Comparison of ENCODE assay signal across 1 cellular context in genomic region chr7:105602325-105603305, GRCh38.
A peak's percentile ranks its signal among the peaks of the same experiment; 100 is the strongest.
TF ChIP-seq lines count a peak whose summit lies in the region.

No MANE protein-coding gene starts in this region.

TF ChIP-seq in HEK293, 187 proteins besides CTCF, POLR2A, EP300 and RAD21 (continued from another document):
- no peak for TF ChIP-seq REST (tag by site-specific recombination; IDR thresholded peaks at IDR 0.05)
- TF ChIP-seq, protein P1, sequence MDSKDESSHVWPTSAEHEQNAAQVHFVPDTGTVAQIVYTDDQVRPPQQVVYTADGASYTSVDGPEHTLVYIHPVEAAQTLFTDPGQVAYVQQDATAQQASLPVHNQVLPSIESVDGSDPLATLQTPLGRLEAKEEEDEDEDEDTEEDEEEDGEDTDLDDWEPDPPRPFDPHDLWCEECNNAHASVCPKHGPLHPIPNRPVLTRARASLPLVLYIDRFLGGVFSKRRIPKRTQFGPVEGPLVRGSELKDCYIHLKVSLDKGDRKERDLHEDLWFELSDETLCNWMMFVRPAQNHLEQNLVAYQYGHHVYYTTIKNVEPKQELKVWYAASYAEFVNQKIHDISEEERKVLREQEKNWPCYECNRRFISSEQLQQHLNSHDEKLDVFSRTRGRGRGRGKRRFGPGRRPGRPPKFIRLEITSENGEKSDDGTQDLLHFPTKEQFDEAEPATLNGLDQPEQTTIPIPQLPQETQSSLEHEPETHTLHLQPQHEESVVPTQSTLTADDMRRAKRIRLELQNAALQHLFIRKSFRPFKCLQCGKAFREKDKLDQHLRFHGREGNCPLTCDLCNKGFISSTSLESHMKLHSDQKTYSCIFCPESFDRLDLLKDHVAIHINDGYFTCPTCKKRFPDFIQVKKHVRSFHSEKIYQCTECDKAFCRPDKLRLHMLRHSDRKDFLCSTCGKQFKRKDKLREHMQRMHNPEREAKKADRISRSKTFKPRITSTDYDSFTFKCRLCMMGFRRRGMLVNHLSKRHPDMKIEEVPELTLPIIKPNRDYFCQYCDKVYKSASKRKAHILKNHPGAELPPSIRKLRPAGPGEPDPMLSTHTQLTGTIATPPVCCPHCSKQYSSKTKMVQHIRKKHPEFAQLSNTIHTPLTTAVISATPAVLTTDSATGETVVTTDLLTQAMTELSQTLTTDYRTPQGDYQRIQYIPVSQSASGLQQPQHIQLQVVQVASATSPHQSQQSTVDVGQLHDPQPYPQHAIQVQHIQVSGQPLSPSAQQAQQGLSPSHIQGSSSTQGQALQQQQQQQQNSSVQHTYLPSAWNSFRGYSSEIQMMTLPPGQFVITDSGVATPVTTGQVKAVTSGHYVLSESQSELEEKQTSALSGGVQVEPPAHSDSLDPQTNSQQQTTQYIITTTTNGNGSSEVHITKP (tag by site-specific recombination; IDR thresholded peaks at IDR 0.05) = 0 out of 2 replicates have a peak, but pooled peaks have one; percentile 19
- TF ChIP-seq ZNF366 (tag by site-specific recombination; conservative IDR thresholded peaks at IDR 0.05) = no peak
- 0 out of 2 replicates have a peak, but pooled peaks have one; percentile 24 for TF ChIP-seq ZNF121 (tag by site-specific recombination; IDR thresholded peaks at IDR 0.05)
